8 cellular contexts compared by ENCODE assay signal in the genomic region with DNA sequence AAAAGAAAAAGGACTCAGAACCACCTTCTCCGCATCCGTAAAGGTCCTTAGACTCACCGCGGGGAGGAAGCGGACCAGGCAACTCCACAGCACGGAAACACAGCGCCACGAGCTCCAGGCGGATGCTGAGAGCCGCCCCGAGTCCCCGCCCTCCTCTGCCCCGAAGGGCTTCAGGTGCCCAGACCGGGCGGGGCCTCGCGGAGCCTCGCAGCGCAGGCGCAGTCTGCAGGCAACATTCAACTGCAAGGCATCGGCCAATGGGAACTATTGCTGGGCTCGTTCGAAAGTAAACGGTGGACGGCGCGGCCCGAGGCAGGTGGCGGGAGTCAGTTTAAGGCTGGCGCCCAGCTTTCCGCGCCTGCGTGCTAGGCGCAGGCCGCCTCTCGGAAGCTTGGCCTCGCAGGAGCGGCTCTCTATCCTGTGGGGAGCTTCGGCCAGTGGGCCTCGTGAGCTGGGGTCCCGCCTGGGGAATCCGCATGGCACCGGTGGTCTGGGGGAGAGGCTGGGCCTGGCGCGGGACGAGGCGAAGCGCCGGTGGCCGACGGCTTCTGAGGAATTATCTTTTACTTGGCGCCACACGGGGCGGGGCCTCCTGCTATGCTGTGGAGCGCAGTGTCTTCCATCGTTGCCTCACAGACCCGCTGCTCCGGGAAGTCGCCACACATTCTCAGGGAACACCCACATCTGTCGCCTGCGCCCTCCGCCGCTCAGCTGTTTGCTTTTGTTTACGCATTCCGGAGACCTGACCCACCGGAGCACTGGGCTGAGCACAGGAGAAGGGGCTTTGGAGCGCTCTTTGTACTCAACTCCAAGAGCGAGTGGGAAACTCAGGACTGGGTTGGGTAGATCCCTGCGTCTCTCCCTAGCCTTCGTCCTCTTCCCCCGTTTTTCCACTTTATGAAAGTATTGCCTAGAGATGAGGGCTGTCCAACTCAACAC. TPM values are rescaled to one million over a fixed set of nuclear protein-coding genes. Genes with fewer than 3 reads are reported as not detected.
A peak's percentile ranks its signal among the peaks of the same experiment; 100 is the strongest.
DNase-seq lines count a peak whose midpoint lies in the region; ATAC-seq, FAIRE-seq and TF ChIP-seq lines count a peak whose summit lies in the region.

Gene TRIM59, minus strand, starts transcription at position 127 of the 939 bp plus-strand sequence. CDS start 10,603 bp downstream, outside the sequence.

- H3K27me3 ChIP-seq in astrocyte (ENCODE audit: insufficient read depth, low read length) (no peaks in the 10 kb centered on the region), rectal smooth muscle tissue (ENCODE audit: control insufficient read depth, insufficient read depth, low read length) (no peaks in the 10 kb centered on the region), vagina (no peaks in the 10 kb centered on the region)

- peak; percentile 97 for DNase-seq in Calu3
- DNase-seq in astrocyte (ENCODE audit: low read depth): peak; percentile 94
- peak; percentile 97 for DNase-seq in hepatic stellate cell (ENCODE audit: low spot score)
- DNase-seq in vagina (ENCODE audit: extremely low spot score in 2 of 2): no peak

- H3K27ac Mint-ChIP-seq in Calu3 (ENCODE audit: unreplicated experiment) (peak within 1 kb of the TSS; percentile 100), IgD-negative memory B cell (peak within 1 kb of the TSS; percentile 85 to 96 (median 92)), astrocyte (ENCODE audit: unreplicated experiment) (peak within 1 kb of the TSS; percentile 96)

- peak within 1 kb of the TSS; percentile 82 for H2AFZ ChIP-seq in astrocyte (ENCODE audit: low read depth, low read length)

- FAIRE-seq in astrocyte (lab: Jason Lieb, UNC): no peak

- peak within 1 kb of the TSS; percentile 100 for H3K4me3 Mint-ChIP-seq in Calu3 (ENCODE audit: low read depth, unreplicated experiment)
- peak within 1 kb of the TSS; percentile 93 to 97 (median 94) for H3K4me3 Mint-ChIP-seq in IgD-negative memory B cell
- peak within 1 kb of the TSS; percentile 96 for H3K4me3 Mint-ChIP-seq in astrocyte (ENCODE audit: unreplicated experiment)

- H3K4me3 ChIP-seq in astrocyte (ENCODE audit: insufficient read depth, low read depth, low read length) (peak within 1 kb of the TSS; percentile 93), rectal smooth muscle tissue (ENCODE audit: low read length) (peak within 1 kb of the TSS; percentile 89), vagina (peak within 1 kb of the TSS; percentile 50 to 53)

- TF ChIP-seq CTCF in Calu3 (IDR thresholded peaks at IDR 0.05; ENCODE audit: unreplicated experiment) (no peak), astrocyte (IDR thresholded peaks at IDR 0.05; ENCODE audit: insufficient read depth, low read depth, low read length) (no peak), vagina (IDR thresholded peaks at IDR 0.05) (no peak)

- H3K9ac ChIP-seq in astrocyte (ENCODE audit: low read length) (peak within 1 kb of the TSS; percentile 90), rectal smooth muscle tissue (ENCODE audit: low read length) (no peak within 1 kb of the TSS)

- BruUV-seq in Calu3 (replicated peaks; lab: Mats Ljungman, UMichigan): TSS peak; percentile 27

- peaks cover 7% of the 10 kb centered on the region for H4K20me1 ChIP-seq in astrocyte (ENCODE audit: insufficient read depth, low read length)

- peak within 1 kb of the TSS; percentile 91 for H3K4me2 ChIP-seq in astrocyte (ENCODE audit: low read length)

- ATAC-seq in GM21529 (IDR thresholded peaks at IDR 0.05; ENCODE audit: unreplicated experiment): peak; percentile 93

- H3K79me2 ChIP-seq in astrocyte (ENCODE audit: insufficient read depth, low read length): peaks cover 45% of the 10 kb centered on the region

- intact Hi-C loops in Calu3 (cut with micrococcal nuclease; ENCODE audit: unreplicated experiment): loop anchor here (2.0 to 10.0 kb wide), 3 partner anchors 37 to 495 kb away; no protein-coding TSS in a partner anchor
- intact Hi-C loops in T-helper 1 cell treated with Interleukin-12 subunit alpha and Interleukin-12 subunit beta and Interleukin-4 antibody, amounts not matched to agents 30 ng/mL and 1 ng/mL, for 36 hours (cut with micrococcal nuclease): loop anchor here (1.0 to 2.0 kb wide), 12 partner anchors 9 to 861 kb away; partner anchors contain the start of genes IFT80, IL12A, KPNA4 and NMD3
- intact Hi-C loops in vagina (cut with DNase I): no loop called here

- H3K4me1 ChIP-seq in astrocyte (ENCODE audit: insufficient read depth, low read length) (peaks cover 14% of the 10 kb centered on the region), rectal smooth muscle tissue (ENCODE audit: control insufficient read depth, insufficient read depth, low read length) (no peaks in the 10 kb centered on the region), vagina (peaks cover 14% of the 10 kb centered on the region)

- H3K9me3 Mint-ChIP-seq in Calu3 (ENCODE audit: low read depth, unreplicated experiment): peaks cover 2% of the 10 kb centered on the region
- H3K9me3 Mint-ChIP-seq in IgD-negative memory B cell: no peaks in the 10 kb centered on the region
- peaks cover 3% of the 10 kb centered on the region for H3K9me3 Mint-ChIP-seq in astrocyte (ENCODE audit: unreplicated experiment)

- no peak for TF ChIP-seq POLR2A in vagina (IDR thresholded peaks at IDR 0.05)

- no peaks in the 10 kb centered on the region for H3K36me3 ChIP-seq in astrocyte (ENCODE audit: insufficient read depth, low read length)
- H3K36me3 ChIP-seq in rectal smooth muscle tissue (ENCODE audit: control insufficient read depth, insufficient read depth, low read length): no peaks in the 10 kb centered on the region
- no peaks in the 10 kb centered on the region for H3K36me3 ChIP-seq in vagina

- H3K27me3 Mint-ChIP-seq in Calu3 (ENCODE audit: unreplicated experiment) (no peaks in the 10 kb centered on the region), IgD-negative memory B cell (no peaks in the 10 kb centered on the region), astrocyte (ENCODE audit: low read depth, unreplicated experiment) (no peaks in the 10 kb centered on the region)

- H3K36me3 Mint-ChIP-seq in Calu3 (ENCODE audit: insufficient read depth, unreplicated experiment) (peaks cover 23% of the 10 kb centered on the region), IgD-negative memory B cell (peaks cover 3% of the 10 kb centered on the region), astrocyte (ENCODE audit: low read depth, unreplicated experiment) (peaks cover 4% of the 10 kb centered on the region)

- no peaks in the 10 kb centered on the region for H3K9me3 ChIP-seq in astrocyte (ENCODE audit: insufficient read depth, low read depth, low read length)
- no peaks in the 10 kb centered on the region for H3K9me3 ChIP-seq in vagina

- H3K27ac ChIP-seq in astrocyte (ENCODE audit: low read depth, low read length) (peak within 1 kb of the TSS; percentile 90), rectal smooth muscle tissue (ENCODE audit: low read depth, low read length) (peak within 1 kb of the TSS; percentile 68), vagina (peak within 1 kb of the TSS; percentile 51)

- H3K4me1 Mint-ChIP-seq in Calu3 (ENCODE audit: low read depth, unreplicated experiment): peaks cover 38% of the 10 kb centered on the region
- peaks cover 19 to 25% (median 24%) of the 10 kb centered on the region in 3 donors for H3K4me1 Mint-ChIP-seq in IgD-negative memory B cell
- H3K4me1 Mint-ChIP-seq in astrocyte (ENCODE audit: low read depth, unreplicated experiment): peaks cover 16% of the 10 kb centered on the region

- CTCF ChIA-PET in Calu3 (lab: Charles Lee): interaction anchor here (0.6 to 1.8 kb wide), 7 partner anchors 10 to 1474 kb away, joined by 3 to 15 read pairs (median 4); no protein-coding TSS in a partner anchor

RNA-seq across cellular contexts. Expression of gene TRIM59, which starts in this region (rescaled TPM):
- total RNA-seq in Calu3 (2022) (20.8 and 22.3 TPM in 2 replicates), astrocyte (15.8 and 20.6 TPM in 2 replicates), vagina (6.1 TPM)
- 21.6 TPM for polyA plus RNA-seq in IgD-negative memory B cell
- total RNA-seq in T-helper 1 cell treated with Interleukin-12 subunit alpha and Interleukin-12 subunit beta and Interleukin-4 antibody, amounts not matched to agents 30 ng/mL and 1 ng/mL, for 36 hours: 45.1 and 47.3 TPM in 2 replicates

Comparison
In these comparisons a context has a peak if more than half of its experiments do, and no peak if none do; other contexts are left out.
1. DNase-seq: peak in Calu3 (single experiment), astrocyte (single experiment) and hepatic stellate cell (single experiment); none in vagina (0 of 2).
2. Peak in every context shown above with its lines, with median percentiles within 50 percentile points of each other: H3K27ac Mint-ChIP-seq, H3K4me3 Mint-ChIP-seq, H3K27ac ChIP-seq and H3K4me3 ChIP-seq.